Comparison of ENCODE assay signal across 8 cellular contexts in the genomic region with DNA sequence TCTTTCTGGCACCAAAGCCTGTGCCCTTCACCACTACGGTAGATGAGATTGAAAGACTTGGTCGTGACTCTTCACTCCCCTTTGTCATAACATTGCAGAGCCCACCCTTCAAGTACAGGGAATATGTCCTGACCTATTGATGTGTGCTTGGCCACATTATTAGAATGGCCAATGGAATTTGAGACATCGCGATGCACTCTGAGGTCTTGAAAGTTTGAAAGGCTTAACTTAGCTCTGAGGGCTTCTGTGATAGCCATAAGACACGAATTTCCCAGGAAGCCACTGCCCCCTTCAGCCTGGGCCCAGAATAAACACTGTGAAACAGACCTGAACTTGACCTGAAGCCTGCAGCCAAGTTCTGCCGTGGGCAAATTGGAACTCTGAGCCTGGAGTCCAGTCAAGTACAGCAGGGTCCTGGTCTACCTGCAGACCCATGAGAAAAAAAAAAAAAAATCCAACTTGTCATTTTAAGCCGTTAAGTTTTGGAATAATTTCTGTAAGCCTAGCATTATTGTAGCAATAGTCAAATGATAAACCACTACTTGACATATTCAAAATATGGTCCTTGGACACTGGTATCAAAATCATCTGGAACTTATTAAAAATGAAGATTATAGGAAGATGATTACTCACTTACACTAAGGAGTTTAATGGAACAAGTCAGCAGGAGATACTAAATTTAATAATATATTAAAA. TPM values are rescaled to one million over a fixed set of nuclear protein-coding genes. Genes with fewer than 3 reads are reported as not detected.
A peak's percentile ranks its signal among the peaks of the same experiment; 100 is the strongest.
DNase-seq lines count a peak whose midpoint lies in the region; ATAC-seq, FAIRE-seq and TF ChIP-seq lines count a peak whose summit lies in the region.

No MANE protein-coding gene starts in this region.

- H3K4me3 Mint-ChIP-seq in activated T-cell treated with anti-CD3 and anti-CD28 coated beads, Interleukin-2, amount 50 U/mL, for 24 hours, result no peak overlapping the region

- dilution Hi-C loops in keratinocyte (cut with MboI; ENCODE audit: extremely low pct_ligation_motif_present, low sequenced_read_pairs), result no loop called here

- no peaks in the 10 kb centered on the region for H3K36me3 ChIP-seq in OCI-LY3 (replicated peaks; ENCODE audit: low read depth, low read length)
- H3K36me3 ChIP-seq in brain microvascular endothelial cell (replicated peaks), result no peaks in the 10 kb centered on the region
- no peaks in the 10 kb centered on the region for H3K36me3 ChIP-seq in keratinocyte (ENCODE audit: control insufficient read depth in 2 of 2, extremely low read depth in 1 of 2, insufficient read depth in 2 of 2, low read length in 2 of 2)
- H3K36me3 ChIP-seq in stomach, result no peaks in the 10 kb centered on the region

- H3K27me3 ChIP-seq in OCI-LY3 (ENCODE audit: low read depth, low read length) (no peaks in the 10 kb centered on the region), brain microvascular endothelial cell (replicated peaks) (no peaks in the 10 kb centered on the region), keratinocyte (ENCODE audit: control insufficient read depth, extremely low read depth, insufficient read depth, low read length) (no peaks in the 10 kb centered on the region), stomach (no peaks in the 10 kb centered on the region)

- DNase-seq in activated T-cell treated with anti-CD3 and anti-CD28 coated beads for 48 hours (ENCODE audit: low read depth) (peak; percentile 19), brain microvascular endothelial cell (peak; percentile 66), keratinocyte (ENCODE audit: low read depth, low spot score) (no peak), stomach (peak; percentile 64), NCI-H774 (lab: John Stamatoyannopoulos, UW) (no peak)
- no peak for DNase-seq in activated T-cell treated with anti-CD3 and anti-CD28 coated beads, Interleukin-2, amount 50 U/mL, for 24 hours

- H3K4me2 ChIP-seq in OCI-LY3 (ENCODE audit: low read length) (peak overlapping the region; percentile 29), keratinocyte (ENCODE audit: control insufficient read depth, extremely low read depth, insufficient read depth, low read depth, low read length) (no peak overlapping the region)

- H4K20me1 ChIP-seq in OCI-LY3 (ENCODE audit: insufficient read depth, low read length) (no peaks in the 10 kb centered on the region), keratinocyte (ENCODE audit: control insufficient read depth, extremely low read depth, insufficient read depth, low read length) (no peaks in the 10 kb centered on the region)

- no peaks in the 10 kb centered on the region for H3K4me1 ChIP-seq in OCI-LY3 (ENCODE audit: low read length)
- H3K4me1 ChIP-seq in keratinocyte (ENCODE audit: control insufficient read depth, extremely low read depth, insufficient read depth, low read length), result no peaks in the 10 kb centered on the region
- H3K4me1 ChIP-seq in stomach, result peaks cover 0 to 10% (median 6%) of the 10 kb centered on the region in 4 donors

- TF ChIP-seq CTCF in OCI-LY3 (IDR thresholded peaks at IDR 0.05; ENCODE audit: low read depth, low read length) (peak; percentile 59), brain microvascular endothelial cell (IDR thresholded peaks at IDR 0.05; ENCODE audit: low read depth, low read length, missing control alignments) (peak; percentile 84), keratinocyte (optimal IDR thresholded peaks at IDR 0.05 in 1 of 3, IDR thresholded peaks at IDR 0.05 in 1 of 3, conservative IDR thresholded peaks at IDR 0.05 in 1 of 3; ENCODE audit: extremely low read depth in 1 of 3, insufficient read depth in 2 of 3, low read length in 3 of 3) (peak; percentile 77 to 84 (median 80)), stomach (IDR thresholded peaks at IDR 0.05) (peak in 5 of 7 experiments; percentile 26 to 71 (median 51))

- H3K27me3 Mint-ChIP-seq in activated T-cell treated with anti-CD3 and anti-CD28 coated beads, Interleukin-2, amount 50 U/mL, for 24 hours, result no peaks in the 10 kb centered on the region

- H3K4me1 Mint-ChIP-seq in activated T-cell treated with anti-CD3 and anti-CD28 coated beads, Interleukin-2, amount 50 U/mL, for 24 hours (ENCODE audit: low read depth), result no peaks in the 10 kb centered on the region

- H2AFZ ChIP-seq in OCI-LY3 (ENCODE audit: low read depth, low read length) (peak overlapping the region; percentile 17), keratinocyte (ENCODE audit: control insufficient read depth, low read length) (peak overlapping the region; percentile 62)

- in situ Hi-C loops in brain microvascular endothelial cell (cut with HindIII; ENCODE audit: low pct_ligation_motif_present, low sequenced_read_pairs), result no loop called here

- TF ChIP-seq EP300 in stomach (IDR thresholded peaks at IDR 0.05), result no peak

- intact Hi-C loops in stomach (cut with DNase I; ENCODE audit: low total_unique reads), result loop anchor here (10.0 kb wide), 1 partner anchor 278 kb away; no protein-coding TSS in a partner anchor

- H3K4me3 ChIP-seq in OCI-LY3 (ENCODE audit: low read length) (0 out of 2 replicates have a peak overlapping the region, but pooled peaks have one; percentile 6), brain microvascular endothelial cell (ENCODE audit: low read depth, low read length) (no peak overlapping the region), keratinocyte (ENCODE audit: control insufficient read depth in 2 of 3, extremely low read depth in 1 of 3, insufficient read depth in 2 of 3, low read depth in 1 of 3, low read length in 3 of 3) (no peak overlapping the region), stomach (no peak overlapping the region)

- H3K9me3 Mint-ChIP-seq in activated T-cell treated with anti-CD3 and anti-CD28 coated beads, Interleukin-2, amount 50 U/mL, for 24 hours, result no peaks in the 10 kb centered on the region

- peak; percentile 69 for ATAC-seq in HG02852 (IDR thresholded peaks at IDR 0.05; ENCODE audit: unreplicated experiment)

- H3K79me2 ChIP-seq in OCI-LY3 (ENCODE audit: low read length) (no peaks in the 10 kb centered on the region), keratinocyte (ENCODE audit: control insufficient read depth, insufficient read depth, low read length) (no peaks in the 10 kb centered on the region)

- WGBS in stomach, 5 donors, result 15 to 43% (median 31%) methylated on average over 7 of the region's 7 CpGs

- H3K9ac ChIP-seq in OCI-LY3 (ENCODE audit: low read length) (no peak overlapping the region), keratinocyte (ENCODE audit: control insufficient read depth, extremely low read depth, insufficient read depth, low read length) (no peak overlapping the region)

- H3K27ac ChIP-seq in OCI-LY3 (ENCODE audit: low read length) (no peak overlapping the region), brain microvascular endothelial cell (no peak overlapping the region), keratinocyte (ENCODE audit: control insufficient read depth, insufficient read depth, low read length) (no peak overlapping the region), stomach (no peak overlapping the region)

- FAIRE-seq in keratinocyte (lab: Jason Lieb, UNC), result peak; percentile 41

- no peak for TF ChIP-seq POLR2A in stomach (IDR thresholded peaks at IDR 0.05)

- no peak overlapping the region for H3K27ac Mint-ChIP-seq in activated T-cell treated with anti-CD3 and anti-CD28 coated beads, Interleukin-2, amount 50 U/mL, for 24 hours

- H3K9me1 ChIP-seq in keratinocyte (ENCODE audit: control insufficient read depth, extremely low read depth, insufficient read depth, low read length), result no peaks in the 10 kb centered on the region

- H3K9me3 ChIP-seq in OCI-LY3 (ENCODE audit: insufficient read depth, low read length) (no peaks in the 10 kb centered on the region), keratinocyte (ENCODE audit: control insufficient read depth, low read depth, low read length) (no peaks in the 10 kb centered on the region), stomach (no peaks in the 10 kb centered on the region)

- peaks cover 27% of the 10 kb centered on the region for H3K36me3 Mint-ChIP-seq in activated T-cell treated with anti-CD3 and anti-CD28 coated beads, Interleukin-2, amount 50 U/mL, for 24 hours (ENCODE audit: low read depth)

RNA-seq across cellular contexts. Expression of a gene that starts 36.9 kb away (rescaled TPM):
- polyA plus RNA-seq in keratinocyte, result 76.8 to 81.6 TPM (median 81.1 TPM) in 3 replicates
- polyA plus RNA-seq in keratinocyte (2011; ENCODE audit: low read depth), result 47.7 TPM
- 83.9 and 87.4 TPM in 2 replicates for polyA plus RNA-seq in keratinocyte (2011; cell fraction: cytosol; rRNA removed)
- 81.5 and 96.9 TPM in 2 replicates for polyA plus RNA-seq in keratinocyte (2011; cell fraction: nucleus; rRNA removed)
- polyA plus RNA-seq in keratinocyte (2012; ENCODE audit: low replicate concordance), result 74.8 and 75.5 TPM in 2 replicates
- 89.6 to 152 TPM (median 117 TPM) in 3 replicates for polyA minus RNA-seq in keratinocyte
- 76.4 TPM for polyA minus RNA-seq in keratinocyte (2011; cell fraction: cytosol; rRNA and poly(A)+ RNA removed)
- polyA minus RNA-seq in keratinocyte (2011; cell fraction: nucleus; rRNA and poly(A)+ RNA removed), result 48.5 and 58.3 TPM in 2 replicates
- total RNA-seq in stomach, result 10 to 100 TPM; 11.1 to 87.2 (median 23.5) TPM
- polyA plus RNA-seq in stomach, result 10 to 100 TPM; 40.6 to 64.4 (median 62.5) TPM

Comparison
In these comparisons a context has a peak if more than half of its experiments do, and no peak if none do; other contexts are left out.
1. DNase-seq: peak in activated T-cell treated with anti-CD3 and anti-CD28 coated beads for 48 hours (single experiment), brain microvascular endothelial cell (single experiment) and stomach (single experiment); none in activated T-cell treated with anti-CD3 and anti-CD28 coated beads, Interleukin-2, amount 50 U/mL, for 24 hours (single experiment), keratinocyte (single experiment) and NCI-H774 (single experiment).
2. Peak in every context shown above with its lines, with median percentiles within 50 percentile points of each other: CTCF ChIP-seq.